ENCODE assay signal across 35 cellular contexts in genomic region chr13:21354721-21355120, GRCh38.
"Had no signal": no experiment of that assay in that cellular context is flagged by ENCODE, and none has a peak within 500 bp of the region (broad histone marks: within the 10 kb centered on the region; RNA-seq: fewer than 3 reads in every experiment).

No MANE protein-coding gene starts in this region.

- H3K27ac Mint-ChIP-seq: activated B cell treated with CpG ODN at 0.5 μM for 24 hours; activated CD4-positive, alpha-beta memory T cell treated with anti-CD3 and anti-CD28 coated beads for 36 hours; activated CD4-positive, alpha-beta T cell treated with anti-CD3 and anti-CD28 coated beads, Interleukin-2, amount 10 ng/mL, durations not matched to agents 24 days and 14 days; activated CD8-positive, alpha-beta memory T cell treated with anti-CD3 and anti-CD28 coated beads, Interleukin-2, amount 10 ng/mL, durations not matched to agents 7 days and 5 days; activated CD8-positive, alpha-beta T cell treated with anti-CD3 and anti-CD28 coated beads for 36 hours; activated naive CD4-positive, alpha-beta T cell treated with anti-CD3 and anti-CD28 coated beads, Interleukin-2, amount 10 ng/mL, durations not matched to agents 7 days and 5 days; activated naive CD4-positive, alpha-beta T cell treated with anti-CD3 and anti-CD28 coated beads, Interleukin-2, amount 50 U/mL, for 24 hours; activated naive CD8-positive, alpha-beta T cell; activated naive CD8-positive, alpha-beta T cell treated with anti-CD3 and anti-CD28 coated beads, Interleukin-2, amount 10 ng/mL, durations not matched to agents 7 days and 5 days; activated naive CD8-positive, alpha-beta T cell treated with anti-CD3 and anti-CD28 coated beads, Interleukin-2, amount 50 U/mL, for 24 hours; activated T-cell treated with anti-CD3 and anti-CD28 coated beads, Interleukin-2, amount 50 U/mL, for 72 hours; activated T-helper 1 cell treated with anti-CD3 and anti-CD28 coated beads, Interleukin-12 subunit alpha, Interleukin-12 subunit beta, Interleukin-2, Interleukin-4 antibody, amounts not matched to agents 30 ng/mL and 10 ng/mL and 1 ng/mL, durations not matched to agents 14 hours and 24 hours and 36 hours; activated T-helper 17 cell treated with anti-CD3 and anti-CD28 coated beads, Interleukin-2, amount 50 U/mL, for 72 hours; brain; T-helper 1 cell treated with Interleukin-12 subunit alpha and Interleukin-12 subunit beta and Interleukin-4 antibody, amounts not matched to agents 30 μg/mL and 1 μg/mL, for 36 hours; T-helper 2 cell treated with Interferon-gamma antibody and Interleukin-4, amounts not matched to agents 5 μg/mL and 100 μg/mL, for 36 hours had no signal

- H3K9me3 ChIP-seq: ascending aorta had no signal

- H3K27me3 ChIP-seq: ascending aorta, cardiac muscle cell had no signal

- H3K4me3 Mint-ChIP-seq: activated B cell treated with CpG ODN at 0.5 μM for 24 hours; activated CD4-positive, alpha-beta memory T cell treated with anti-CD3 and anti-CD28 coated beads for 36 hours; activated CD4-positive, alpha-beta T cell treated with anti-CD3 and anti-CD28 coated beads, Interleukin-2, amount 10 ng/mL, durations not matched to agents 24 days and 14 days; activated CD8-positive, alpha-beta memory T cell treated with anti-CD3 and anti-CD28 coated beads, Interleukin-2, amount 10 ng/mL, durations not matched to agents 7 days and 5 days; activated CD8-positive, alpha-beta T cell treated with anti-CD3 and anti-CD28 coated beads for 36 hours; activated naive CD4-positive, alpha-beta T cell treated with anti-CD3 and anti-CD28 coated beads, Interleukin-2, amount 10 ng/mL, durations not matched to agents 7 days and 5 days; activated naive CD4-positive, alpha-beta T cell treated with anti-CD3 and anti-CD28 coated beads, Interleukin-2, amount 50 U/mL, for 24 hours; activated naive CD8-positive, alpha-beta T cell; activated naive CD8-positive, alpha-beta T cell treated with anti-CD3 and anti-CD28 coated beads, Interleukin-2, amount 10 ng/mL, durations not matched to agents 7 days and 5 days; activated naive CD8-positive, alpha-beta T cell treated with anti-CD3 and anti-CD28 coated beads, Interleukin-2, amount 50 U/mL, for 24 hours; activated T-cell treated with anti-CD3 and anti-CD28 coated beads, Interleukin-2, amount 50 U/mL, for 4 hours; activated T-cell treated with anti-CD3 and anti-CD28 coated beads, Interleukin-2, amount 50 U/mL, for 72 hours; activated T-helper 1 cell treated with anti-CD3 and anti-CD28 coated beads, Interleukin-12 subunit alpha, Interleukin-12 subunit beta, Interleukin-2, Interleukin-4 antibody, amounts not matched to agents 30 ng/mL and 10 ng/mL and 1 ng/mL, durations not matched to agents 14 hours and 24 hours and 36 hours; activated T-helper 17 cell treated with anti-CD3 and anti-CD28 coated beads, Interleukin-2, amount 50 U/mL, for 72 hours; brain; central memory CD8-positive, alpha-beta T cell; T-helper 1 cell treated with Interleukin-12 subunit alpha and Interleukin-12 subunit beta and Interleukin-4 antibody, amounts not matched to agents 30 μg/mL and 1 μg/mL, for 36 hours; T-helper 2 cell treated with Interferon-gamma antibody and Interleukin-4, amounts not matched to agents 5 μg/mL and 100 μg/mL, for 36 hours had no signal

- DNase-seq: activated B cell treated with CpG ODN at 0.5 μM for 24 hours; activated CD4-positive, alpha-beta memory T cell treated with anti-CD3 and anti-CD28 coated beads for 36 hours; activated CD4-positive, alpha-beta T cell treated with anti-CD3 and anti-CD28 coated beads for 4 hours; activated CD4-positive, alpha-beta T cell treated with anti-CD3 and anti-CD28 coated beads, Interleukin-2, amount 10 ng/mL, durations not matched to agents 24 days and 14 days; activated CD4-positive, alpha-beta T cell treated with anti-CD3 and anti-CD28 coated beads, Interleukin-2, amount 50 U/mL, for 1 hour; activated CD4-positive, alpha-beta T cell treated with anti-CD3 and anti-CD28 coated beads, Interleukin-2, amount 50 U/mL, for 4 hours; activated CD4-positive, CD25-positive, alpha-beta regulatory T cell treated with anti-CD3 and anti-CD28 coated beads, Interleukin-2, amount 50 U/mL, for 72 hours; activated CD8-positive, alpha-beta memory T cell treated with anti-CD3 and anti-CD28 coated beads, Interleukin-2, amount 10 ng/mL, durations not matched to agents 7 days and 5 days; activated CD8-positive, alpha-beta T cell treated with anti-CD3 and anti-CD28 coated beads for 36 hours; activated effector memory CD4-positive, alpha-beta T cell treated with anti-CD3 and anti-CD28 coated beads, Interleukin-2, amount 50 U/mL, for 16 hours; activated naive CD4-positive, alpha-beta T cell treated with anti-CD3 and anti-CD28 coated beads, Interleukin-2, amount 10 ng/mL, durations not matched to agents 7 days and 5 days; activated naive CD4-positive, alpha-beta T cell treated with Interleukin-2 at 50 U/mL for 16 hours; activated naive CD8-positive, alpha-beta T cell treated with anti-CD3 and anti-CD28 coated beads, Interleukin-2, amount 10 ng/mL, durations not matched to agents 7 days and 5 days; activated naive CD8-positive, alpha-beta T cell treated with anti-CD3 and anti-CD28 coated beads, Interleukin-2, amount 50 U/mL, for 24 hours; activated T-cell treated with anti-CD3 and anti-CD28 coated beads for 4 hours; activated T-cell treated with anti-CD3 and anti-CD28 coated beads, Interleukin-2, amount 50 U/mL, for 1 hour; activated T-cell treated with anti-CD3 and anti-CD28 coated beads, Interleukin-2, amount 50 U/mL, for 4 hours; activated T-cell treated with anti-CD3 and anti-CD28 coated beads, Interleukin-2, amount 50 U/mL, for 72 hours; amygdala; anterior cingulate cortex; cerebellar nuclear complex; T-helper 1 cell; T-helper 2 cell; T-helper 9 cell had no signal

- H3K4me1 Mint-ChIP-seq: activated B cell treated with CpG ODN at 0.5 μM for 24 hours; activated CD4-positive, alpha-beta T cell treated with anti-CD3 and anti-CD28 coated beads, Interleukin-2, amount 10 ng/mL, durations not matched to agents 24 days and 14 days; activated CD8-positive, alpha-beta memory T cell treated with anti-CD3 and anti-CD28 coated beads, Interleukin-2, amount 10 ng/mL, durations not matched to agents 7 days and 5 days; activated naive CD4-positive, alpha-beta T cell treated with anti-CD3 and anti-CD28 coated beads, Interleukin-2, amount 10 ng/mL, durations not matched to agents 7 days and 5 days; activated naive CD4-positive, alpha-beta T cell treated with anti-CD3 and anti-CD28 coated beads, Interleukin-2, amount 50 U/mL, for 24 hours; activated naive CD8-positive, alpha-beta T cell treated with anti-CD3 and anti-CD28 coated beads, Interleukin-2, amount 10 ng/mL, durations not matched to agents 7 days and 5 days; activated naive CD8-positive, alpha-beta T cell treated with anti-CD3 and anti-CD28 coated beads, Interleukin-2, amount 50 U/mL, for 24 hours; activated T-helper 17 cell treated with anti-CD3 and anti-CD28 coated beads, Interleukin-2, amount 50 U/mL, for 72 hours; central memory CD8-positive, alpha-beta T cell had no signal

- ATAC-seq: activated CD8-positive, alpha-beta memory T cell treated with anti-CD3 and anti-CD28 coated beads, Interleukin-2, amount 10 ng/mL, durations not matched to agents 7 days and 5 days; activated CD8-positive, alpha-beta T cell treated with anti-CD3 and anti-CD28 coated beads for 36 hours; activated naive CD8-positive, alpha-beta T cell treated with anti-CD3 and anti-CD28 coated beads, Interleukin-2, amount 50 U/mL, for 24 hours; activated T-cell treated with anti-CD3 and anti-CD28 coated beads, Interleukin-2, amount 50 U/mL, for 4 hours; activated T-cell treated with anti-CD3 and anti-CD28 coated beads, Interleukin-2, amount 50 U/mL, for 72 hours; activated T-helper 17 cell treated with anti-CD3 and anti-CD28 coated beads, Interleukin-2, amount 50 U/mL, for 72 hours had no signal

- H3K27ac ChIP-seq: ascending aorta, cardiac muscle cell, VCaP had no signal

- H3K9me3 Mint-ChIP-seq: activated CD4-positive, alpha-beta T cell treated with anti-CD3 and anti-CD28 coated beads, Interleukin-2, amount 10 ng/mL, durations not matched to agents 24 days and 14 days; activated CD8-positive, alpha-beta T cell treated with anti-CD3 and anti-CD28 coated beads for 36 hours; activated naive CD4-positive, alpha-beta T cell treated with anti-CD3 and anti-CD28 coated beads, Interleukin-2, amount 10 ng/mL, durations not matched to agents 7 days and 5 days; activated naive CD4-positive, alpha-beta T cell treated with anti-CD3 and anti-CD28 coated beads, Interleukin-2, amount 50 U/mL, for 24 hours; activated naive CD8-positive, alpha-beta T cell treated with anti-CD3 and anti-CD28 coated beads, Interleukin-2, amount 50 U/mL, for 24 hours; activated T-cell treated with anti-CD3 and anti-CD28 coated beads, Interleukin-2, amount 50 U/mL, for 72 hours; activated T-helper 1 cell treated with anti-CD3 and anti-CD28 coated beads, Interleukin-12 subunit alpha, Interleukin-12 subunit beta, Interleukin-2, Interleukin-4 antibody, amounts not matched to agents 30 ng/mL and 10 ng/mL and 1 ng/mL, durations not matched to agents 14 hours and 24 hours and 36 hours; activated T-helper 17 cell treated with anti-CD3 and anti-CD28 coated beads, Interleukin-2, amount 50 U/mL, for 72 hours; central memory CD8-positive, alpha-beta T cell; T-helper 1 cell treated with Interleukin-12 subunit alpha and Interleukin-12 subunit beta and Interleukin-4 antibody, amounts not matched to agents 30 μg/mL and 1 μg/mL, for 36 hours; T-helper 2 cell treated with Interferon-gamma antibody and Interleukin-4, amounts not matched to agents 5 μg/mL and 100 μg/mL, for 36 hours had no signal

- H3K27me3 Mint-ChIP-seq: activated B cell treated with CpG ODN at 0.5 μM for 24 hours; activated CD4-positive, alpha-beta memory T cell treated with anti-CD3 and anti-CD28 coated beads for 36 hours; activated CD4-positive, alpha-beta T cell treated with anti-CD3 and anti-CD28 coated beads, Interleukin-2, amount 10 ng/mL, durations not matched to agents 24 days and 14 days; activated CD8-positive, alpha-beta memory T cell treated with anti-CD3 and anti-CD28 coated beads, Interleukin-2, amount 10 ng/mL, durations not matched to agents 7 days and 5 days; activated CD8-positive, alpha-beta T cell treated with anti-CD3 and anti-CD28 coated beads for 36 hours; activated naive CD4-positive, alpha-beta T cell treated with anti-CD3 and anti-CD28 coated beads, Interleukin-2, amount 50 U/mL, for 24 hours; activated naive CD8-positive, alpha-beta T cell; activated naive CD8-positive, alpha-beta T cell treated with anti-CD3 and anti-CD28 coated beads, Interleukin-2, amount 10 ng/mL, durations not matched to agents 7 days and 5 days; activated naive CD8-positive, alpha-beta T cell treated with anti-CD3 and anti-CD28 coated beads, Interleukin-2, amount 50 U/mL, for 24 hours; activated T-helper 17 cell treated with anti-CD3 and anti-CD28 coated beads, Interleukin-2, amount 50 U/mL, for 72 hours; brain; central memory CD8-positive, alpha-beta T cell had no signal

- H3K36me3 ChIP-seq: ascending aorta, cardiac muscle cell had no signal

- H3K4me1 ChIP-seq: ascending aorta had no signal

- H3K4me3 ChIP-seq: ascending aorta, cardiac muscle cell had no signal

- H3K36me3 Mint-ChIP-seq: activated CD4-positive, alpha-beta memory T cell treated with anti-CD3 and anti-CD28 coated beads for 36 hours; activated CD8-positive, alpha-beta memory T cell treated with anti-CD3 and anti-CD28 coated beads, Interleukin-2, amount 10 ng/mL, durations not matched to agents 7 days and 5 days; activated naive CD4-positive, alpha-beta T cell treated with anti-CD3 and anti-CD28 coated beads, Interleukin-2, amount 10 ng/mL, durations not matched to agents 7 days and 5 days; activated naive CD8-positive, alpha-beta T cell treated with anti-CD3 and anti-CD28 coated beads, Interleukin-2, amount 10 ng/mL, durations not matched to agents 7 days and 5 days; brain had no signal
